Comparison of ENCODE assay signal across 15 cellular contexts in genomic region chr5:24365406-24365805, GRCh38.
"Had no signal": no experiment of that assay in that cellular context is flagged by ENCODE, and none has a peak within 500 bp of the region (broad histone marks: within the 10 kb centered on the region; RNA-seq: fewer than 3 reads in every experiment).

No MANE protein-coding gene starts in this region.

- DNase-seq: activated B cell treated with CpG ODN at 0.5 μM for 24 hours; esophagus squamous epithelium; foreskin melanocyte; heart left ventricle; left ventricle myocardium inferior; sigmoid colon; stimulated activated naive CD8-positive, alpha-beta T cell treated with anti-CD3 and anti-CD28 coated beads, Interleukin-15, Interleukin-2, amounts not matched to agents 100 U/mL and 50 U/mL, for 24 hours; upper lobe of left lung had no signal

- H3K4me1 ChIP-seq: esophagus squamous epithelium, heart left ventricle, left ventricle myocardium inferior, sigmoid colon, suprapubic skin, upper lobe of left lung had no signal

- H3K27me3 Mint-ChIP-seq: activated B cell treated with CpG ODN at 0.5 μM for 24 hours; activated naive CD4-positive, alpha-beta T cell treated with anti-CD3 and anti-CD28 coated beads, Interleukin-2, amount 50 U/mL, for 24 hours; memory B cell had no signal

- H3K27me3 ChIP-seq: esophagus squamous epithelium, heart left ventricle, sigmoid colon, suprapubic skin, upper lobe of left lung had no signal

- ATAC-seq: stimulated activated naive CD8-positive, alpha-beta T cell treated with anti-CD3 and anti-CD28 coated beads, Interleukin-15, Interleukin-2, amounts not matched to agents 100 U/mL and 50 U/mL, for 24 hours had no signal

- H3K27ac Mint-ChIP-seq: activated B cell treated with CpG ODN at 0.5 μM for 24 hours; activated naive CD4-positive, alpha-beta T cell treated with anti-CD3 and anti-CD28 coated beads, Interleukin-2, amount 50 U/mL, for 24 hours; memory B cell; T-helper 1 cell treated with Interleukin-12 subunit alpha and Interleukin-12 subunit beta and Interleukin-4 antibody, amounts not matched to agents 30 μg/mL and 1 μg/mL, for 36 hours had no signal

- H3K27ac ChIP-seq: esophagus squamous epithelium, heart left ventricle, left ventricle myocardium inferior, sigmoid colon, suprapubic skin, upper lobe of left lung had no signal

- H3K4me3 ChIP-seq: esophagus squamous epithelium, heart left ventricle, left ventricle myocardium inferior, sigmoid colon, suprapubic skin, upper lobe of left lung had no signal

- H3K36me3 Mint-ChIP-seq: activated naive CD4-positive, alpha-beta T cell treated with anti-CD3 and anti-CD28 coated beads, Interleukin-2, amount 50 U/mL, for 24 hours; memory B cell had no signal

- H3K4me3 Mint-ChIP-seq: activated B cell treated with CpG ODN at 0.5 μM for 24 hours; activated naive CD4-positive, alpha-beta T cell treated with anti-CD3 and anti-CD28 coated beads, Interleukin-2, amount 50 U/mL, for 24 hours; memory B cell; nephron; T-helper 1 cell treated with Interleukin-12 subunit alpha and Interleukin-12 subunit beta and Interleukin-4 antibody, amounts not matched to agents 30 μg/mL and 1 μg/mL, for 36 hours had no signal

- H3K9me3 ChIP-seq: sigmoid colon, suprapubic skin, upper lobe of left lung had no signal

- H3K4me1 Mint-ChIP-seq: activated B cell treated with CpG ODN at 0.5 μM for 24 hours; activated naive CD4-positive, alpha-beta T cell treated with anti-CD3 and anti-CD28 coated beads, Interleukin-2, amount 50 U/mL, for 24 hours; memory B cell had no signal

- H3K36me3 ChIP-seq: esophagus squamous epithelium, heart left ventricle, left ventricle myocardium inferior, sigmoid colon, suprapubic skin, upper lobe of left lung had no signal

- FAIRE-seq: colon, keratinocyte had no signal
